ENCODE assay signal across 9 cellular contexts in genomic region chr2:240454031-240454901, GRCh38. TPM values are rescaled to one million over a fixed set of nuclear protein-coding genes. Genes with fewer than 3 reads are reported as not detected.
A peak's percentile ranks its signal among the peaks of the same experiment; 100 is the strongest.
DNase-seq lines count a peak whose midpoint lies in the region; ATAC-seq, FAIRE-seq and TF ChIP-seq lines count a peak whose summit lies in the region.
"Had no signal": no experiment of that assay in that cellular context is flagged by ENCODE, and none has a peak within 500 bp of the region (broad histone marks: within the 10 kb centered on the region; RNA-seq: fewer than 3 reads in every experiment).

No MANE protein-coding gene starts in this region.

- peaks cover 17% of the 10 kb centered on the region for H3K27me3 Mint-ChIP-seq in Calu3 (ENCODE audit: unreplicated experiment)
- H3K27me3 Mint-ChIP-seq in T-helper 17 cell, result peaks cover 40% of the 10 kb centered on the region
- H3K27me3 Mint-ChIP-seq in progenitor cell of endocrine pancreas, result peaks cover 4% of the 10 kb centered on the region

- 46% methylated on average over 17 of the region's 40 CpGs for WGBS in esophagus muscularis mucosa

- H3K9me3 Mint-ChIP-seq in Calu3 (ENCODE audit: low read depth, unreplicated experiment) (no peaks in the 10 kb centered on the region), progenitor cell of endocrine pancreas (ENCODE audit: low read depth) (no peaks in the 10 kb centered on the region)

- H3K27ac Mint-ChIP-seq in Calu3 (ENCODE audit: unreplicated experiment) (no peak overlapping the region), T-helper 17 cell (no peak overlapping the region), progenitor cell of endocrine pancreas (peak overlapping the region; percentile 86)

- no TSS peak for BruUV-seq in Calu3 (replicated peaks; lab: Mats Ljungman, UMichigan)

- H3K4me3 Mint-ChIP-seq in Calu3 (ENCODE audit: low read depth, unreplicated experiment) (peak overlapping the region; percentile 53), T-helper 17 cell (peak overlapping the region; percentile 86), progenitor cell of endocrine pancreas (ENCODE audit: low read depth) (peak overlapping the region; percentile 82)

- TF ChIP-seq CTCF in Calu3 (IDR thresholded peaks at IDR 0.05; ENCODE audit: unreplicated experiment) (no peak), esophagus muscularis mucosa (IDR thresholded peaks at IDR 0.05) (no peak), progenitor cell of endocrine pancreas (IDR thresholded peaks at IDR 0.05; ENCODE audit: unreplicated experiment) (no peak)

- H3K4me3 ChIP-seq in esophagus muscularis mucosa, result peak overlapping the region; percentile 69 to 87 (median 72)

- H3K27ac ChIP-seq in esophagus muscularis mucosa (replicated peaks in 1 of 4), result peak overlapping the region; percentile 10 to 60 (median 40)

- H3K9me3 ChIP-seq in T-helper 17 cell (ENCODE audit: control insufficient read depth, low read length, poor library complexity, severe bottlenecking), result no peaks in the 10 kb centered on the region
- H3K9me3 ChIP-seq in esophagus muscularis mucosa, result no peaks in the 10 kb centered on the region

- CTCF ChIA-PET in Calu3 (lab: Charles Lee), result no interaction called here

- H3K36me3 ChIP-seq in esophagus muscularis mucosa, result peaks cover 0 to 2% (median 0%) of the 10 kb centered on the region in 4 donors

- peaks cover 41 to 72% (median 57%) of the 10 kb centered on the region in 4 donors for H3K4me1 ChIP-seq in esophagus muscularis mucosa

- TF ChIP-seq POLR2A in esophagus muscularis mucosa (IDR thresholded peaks at IDR 0.05; ENCODE audit: low read depth), result no peak
- TF ChIP-seq POLR2A in H54 (IDR thresholded peaks at IDR 0.05; ENCODE audit: low read depth, low read length), result no peak

- H3K36me3 Mint-ChIP-seq in Calu3 (ENCODE audit: insufficient read depth, unreplicated experiment), result peaks cover 44% of the 10 kb centered on the region
- peaks cover 2% of the 10 kb centered on the region for H3K36me3 Mint-ChIP-seq in T-helper 17 cell (ENCODE audit: low read depth)
- H3K36me3 Mint-ChIP-seq in progenitor cell of endocrine pancreas (ENCODE audit: insufficient read depth), result no peaks in the 10 kb centered on the region

- ATAC-seq in T-helper 17 cell (no peak), HG03097 (IDR thresholded peaks at IDR 0.05; ENCODE audit: low FRiP score, unreplicated experiment) (no peak)
- ATAC-seq: HCT116 had no signal

- peaks cover 0 to 40% (median 0%) of the 10 kb centered on the region in 4 donors for H3K27me3 ChIP-seq in esophagus muscularis mucosa

- DNase-seq in Calu3 (no peak), T-helper 17 cell (no peak), esophagus muscularis mucosa (ENCODE audit: extremely low spot score) (no peak), progenitor cell of endocrine pancreas (ENCODE audit: low spot score, unreplicated experiment) (no peak), AML-193 (lab: John Stamatoyannopoulos, UW) (no peak), H54 (ENCODE audit: insufficient read length, low spot score) (no peak), SHP77 (lab: John Stamatoyannopoulos, UW) (no peak)

- no peak for TF ChIP-seq EP300 in esophagus muscularis mucosa (IDR thresholded peaks at IDR 0.05)

- intact Hi-C loops in Calu3 (cut with micrococcal nuclease; ENCODE audit: unreplicated experiment) (no loop called here), esophagus muscularis mucosa (cut with DNase I) (no loop called here)

- FAIRE-seq in H54 (lab: Jason Lieb, UNC), result no peak

- H3K4me1 Mint-ChIP-seq in Calu3 (ENCODE audit: low read depth, unreplicated experiment) (peaks cover 23% of the 10 kb centered on the region), T-helper 17 cell (peaks cover 4% of the 10 kb centered on the region), progenitor cell of endocrine pancreas (ENCODE audit: low read depth) (peaks cover 27% of the 10 kb centered on the region)

RNA-seq across cellular contexts. Expression of gene GPC1, which starts 18.8 kb away (rescaled TPM):
- total RNA-seq in Calu3 (2022) (41.8 and 51.5 TPM in 2 replicates), T-helper 17 cell (1 to 10 TPM; 1.5 to 1.7 TPM), esophagus muscularis mucosa (10 to 100 TPM; 29.1 to 71.5 (median 41.8) TPM), progenitor cell of endocrine pancreas (88.5 and 91.4 TPM in 2 replicates)

Comparison
In these comparisons a context has a peak if more than half of its experiments do, and no peak if none do; other contexts are left out.
1. RNA of gene GPC1, which starts 18.8 kb away (total RNA-seq): 88.5 to 91.4 TPM in progenitor cell of endocrine pancreas, 41.8 to 51.5 TPM in Calu3 and 29.1 to 71.5 TPM in esophagus muscularis mucosa; 1.5 to 1.7 TPM in T-helper 17 cell; every median in the first group is over 10 times any median in the second.
2. Peak in every context shown above with its lines, with median percentiles within 50 percentile points of each other: H3K4me3 Mint-ChIP-seq.